Comparison of ENCODE assay signal across 12 cellular contexts in the genomic region with DNA sequence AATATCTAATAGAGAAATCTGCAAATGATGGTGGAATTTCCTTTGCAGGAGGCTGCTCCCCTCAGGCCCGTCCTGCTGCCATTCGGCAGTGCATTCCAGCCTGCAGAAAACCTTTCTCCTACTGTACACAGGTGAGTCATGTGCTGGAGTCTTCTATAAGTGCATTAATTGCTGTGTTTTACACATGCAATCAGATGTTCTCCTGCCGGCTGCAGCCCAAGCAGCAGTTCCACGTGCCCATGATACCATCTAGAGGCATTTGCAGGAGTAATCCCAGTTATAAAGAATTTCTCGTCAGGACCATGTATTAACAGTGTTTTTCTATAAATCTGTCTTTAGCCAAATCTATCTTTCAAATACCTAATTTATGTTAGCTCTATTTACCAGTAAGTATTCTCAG.
DNase-seq lines count a peak whose midpoint lies in the region; ATAC-seq, FAIRE-seq and TF ChIP-seq lines count a peak whose summit lies in the region.
"Had no signal": no experiment of that assay in that cellular context is flagged by ENCODE, and none has a peak within 500 bp of the region (broad histone marks: within the 10 kb centered on the region; RNA-seq: fewer than 3 reads in every experiment).

No MANE protein-coding gene starts in this region.

- no peak overlapping the region for H3K18ac ChIP-seq in H1 (ENCODE audit: extremely low read depth, low read length)

- no peak for FAIRE-seq in H1 (lab: Jason Lieb, UNC)

- no peak overlapping the region for H3K56ac ChIP-seq in H1 (replicated peaks; ENCODE audit: insufficient read length, low read depth, low read length)

- H3K9me3 ChIP-seq in H1 (ENCODE audit: insufficient read depth in 2 of 2, low read depth in 1 of 2, low read length in 1 of 2) = no peaks in the 10 kb centered on the region
- no peaks in the 10 kb centered on the region for H3K9me3 ChIP-seq in tibial nerve
- no peaks in the 10 kb centered on the region for H3K9me3 ChIP-seq in SJCRH30 (replicated peaks)

- H2AK5ac ChIP-seq in H1 (ENCODE audit: low read depth, low read length) = no peak overlapping the region

- H3K27me3 ChIP-seq in H1 (replicated peaks in 1 of 4; ENCODE audit: control insufficient read depth in 3 of 4, extremely low read depth in 1 of 4, insufficient read depth in 3 of 4, low read length in 3 of 4) = no peaks in the 10 kb centered on the region
- no peaks in the 10 kb centered on the region for H3K27me3 ChIP-seq in tibial nerve
- peaks cover 7% of the 10 kb centered on the region; the same call in 1 of the 2 replicates for H3K27me3 ChIP-seq in SJCRH30

- H2BK12ac ChIP-seq in H1 (ENCODE audit: low read depth, low read length) = no peak overlapping the region

- ATAC-seq in sciatic nerve (peak; percentile 32), HG03280 (IDR thresholded peaks at IDR 0.05; ENCODE audit: unreplicated experiment) (no peak)

- H3K23ac ChIP-seq in H1 (ENCODE audit: insufficient read length) = no peak overlapping the region

- no peaks in the 10 kb centered on the region for H3K79me1 ChIP-seq in H1 (ENCODE audit: low read depth, low read length)

- intact Hi-C loops in sciatic nerve (cut with DNase I) = no loop called here

- H3K9ac ChIP-seq in H1 (replicated peaks in 1 of 4; ENCODE audit: extremely low read depth in 1 of 4, low read depth in 3 of 4, low read length in 3 of 4) = no peak overlapping the region

- no peak overlapping the region for H2BK15ac ChIP-seq in H1 (ENCODE audit: low read length)

- TF ChIP-seq RAD21 in H1 (IDR thresholded peaks at IDR 0.05 in 1 of 2, conservative IDR thresholded peaks at IDR 0.05 in 1 of 2; ENCODE audit: low read depth in 2 of 2, low read length in 2 of 2) = peak; percentile 62 to 68

- H3K4ac ChIP-seq in H1 (replicated peaks; ENCODE audit: insufficient read length, low read depth, low read length) = no peak overlapping the region

- H4K8ac ChIP-seq in H1 (ENCODE audit: extremely low read depth, insufficient read depth, low read length) = no peak overlapping the region

- peak; percentile 16 to 46 for DNase-seq in SHP77 (lab: John Stamatoyannopoulos, UW)
- DNase-seq in SHP77 treated with DMSO at 0.1 percent for 48 hours (lab: John Stamatoyannopoulos, UW) = no peak
- DNase-seq in NCI-H2227 (lab: John Stamatoyannopoulos, UW; ENCODE audit: unreplicated experiment) = peak; percentile 54
- DNase-seq in H1 (ENCODE audit: low read depth in 1 of 2, low spot score in 2 of 2) = no peak
- no peak for DNase-seq in sciatic nerve (ENCODE audit: low spot score)
- no peak for DNase-seq in tibial nerve (ENCODE audit: low spot score in 2 of 2)
- DNase-seq in SJCRH30 = no peak
- DNase-seq: activated CD8-positive, alpha-beta memory T cell treated with anti-CD3 and anti-CD28 coated beads, Interleukin-2, amount 50 U/mL, for 48 hours; H7; retina had no signal

- H4K5ac ChIP-seq in H1 (ENCODE audit: insufficient read length, low read depth, low read length) = no peak overlapping the region

- H3K14ac ChIP-seq in H1 (ENCODE audit: insufficient read length) = no peak overlapping the region

- no peak overlapping the region for H2AFZ ChIP-seq in H1 (ENCODE audit: low read length)

- CTCF ChIA-PET in H1 (lab: Charles Lee; ENCODE audit: partially characterized antibody) = interaction anchor here (0.6 to 1.7 kb wide), 5 partner anchors 18 to 704 kb away, joined by 3 to 5 read pairs (median 3); no protein-coding TSS in a partner anchor

- POLR2A ChIA-PET in H1 (lab: Charles Lee; ENCODE audit: partially characterized antibody) = no interaction called here

- no peaks in the 10 kb centered on the region for H3K23me2 ChIP-seq in H1 (ENCODE audit: low read depth, low read length)

- H4K20me1 ChIP-seq in H1 (replicated peaks in 1 of 2; ENCODE audit: control insufficient read depth in 1 of 2, insufficient read depth in 2 of 2, low read length in 2 of 2) = no peaks in the 10 kb centered on the region

- TF ChIP-seq CTCF in H1 (IDR thresholded peaks at IDR 0.05; ENCODE audit: control extremely low read depth in 1 of 3, insufficient read depth in 1 of 3, low read depth in 1 of 3, low read length in 3 of 3) (peak in 2 of 3 experiments; percentile 18 to 23; a peak in 2 of 4 replicates), tibial nerve (IDR thresholded peaks at IDR 0.05) (peak in 1 of 5 experiments; percentile 19)

- H2BK20ac ChIP-seq in H1 (ENCODE audit: low read length) = no peak overlapping the region

- H3K36me3 ChIP-seq in H1 (ENCODE audit: control insufficient read depth in 2 of 4, insufficient read depth in 4 of 4, low read length in 3 of 4) = no peaks in the 10 kb centered on the region
- H3K36me3 ChIP-seq in tibial nerve = no peaks in the 10 kb centered on the region
- no peaks in the 10 kb centered on the region for H3K36me3 ChIP-seq in SJCRH30

- H3K4me1 ChIP-seq in H1 (replicated peaks in 1 of 4; ENCODE audit: control insufficient read depth in 3 of 4, insufficient read depth in 4 of 4, low read length in 3 of 4) (no peaks in the 10 kb centered on the region), tibial nerve (no peaks in the 10 kb centered on the region), SJCRH30 (no peaks in the 10 kb centered on the region)

- H3K4me3 ChIP-seq in H1 (ENCODE audit: extremely low read depth in 1 of 4, insufficient read depth in 2 of 4, low read depth in 3 of 4, low read length in 4 of 4) = no peak overlapping the region
- no peak overlapping the region for H3K4me3 ChIP-seq in tibial nerve
- no peak overlapping the region for H3K4me3 ChIP-seq in SJCRH30
- H3K4me3 ChIP-seq: SK-N-MC had no signal

- no peak overlapping the region for H3K27ac ChIP-seq in H1 (ENCODE audit: low read depth, low read length)
- no peak overlapping the region for H3K27ac ChIP-seq in tibial nerve
- H3K27ac ChIP-seq in SJCRH30 = no peak overlapping the region
- H3K27ac ChIP-seq: SK-N-MC had no signal

- H4K91ac ChIP-seq in H1 (replicated peaks; ENCODE audit: insufficient read length, low read length) = no peak overlapping the region

- TF ChIP-seq EP300 in H1 (IDR thresholded peaks at IDR 0.05; ENCODE audit: borderline replicate concordance in 1 of 2, low read depth in 2 of 2, low read length in 2 of 2) = no peak
- no peak for TF ChIP-seq EP300 in tibial nerve (IDR thresholded peaks at IDR 0.05)

- no peak overlapping the region for H2BK120ac ChIP-seq in H1 (replicated peaks; ENCODE audit: low read depth, low read length)

- no peaks in the 10 kb centered on the region for H3K79me2 ChIP-seq in H1 (ENCODE audit: control insufficient read depth in 1 of 2, insufficient read depth in 2 of 2, low read length in 2 of 2)

- H3K4me2 ChIP-seq in H1 (ENCODE audit: insufficient read depth in 1 of 2, low read depth in 2 of 2, low read length in 2 of 2) = no peak overlapping the region

- TF ChIP-seq POLR2A in H1 (IDR thresholded peaks at IDR 0.05; ENCODE audit: control extremely low read depth in 1 of 2, low read depth in 2 of 2, low read length in 2 of 2) (no peak), tibial nerve (IDR thresholded peaks at IDR 0.05) (no peak)

- WGBS in H1 (ENCODE audit: extremely low coverage in 1 of 2, insufficient coverage in 1 of 2, insufficient read length in 1 of 2, insufficient replicate concordance in 2 of 2, low coverage in 1 of 2, low lambda C conversion rate in 2 of 2, missing lambda C conversion rate in 1 of 2), 2 experiments = 87% methylated on average over 5 of the region's 5 CpGs; no CpG with 5 or more reads in 1 of the 2 experiments
- WGBS in tibial nerve, 2 donors = 44 to 55% methylated on average over 5 of the region's 5 CpGs

- no peak overlapping the region for H2BK5ac ChIP-seq in H1 (ENCODE audit: low read depth, low read length)

TF ChIP-seq in H1, 55 proteins besides CTCF, POLR2A, EP300 and RAD21:
- no peak for TF ChIP-seq RFX5 (IDR thresholded peaks at IDR 0.05; ENCODE audit: borderline replicate concordance, low read depth, low read length)
- TF ChIP-seq, protein P1, sequence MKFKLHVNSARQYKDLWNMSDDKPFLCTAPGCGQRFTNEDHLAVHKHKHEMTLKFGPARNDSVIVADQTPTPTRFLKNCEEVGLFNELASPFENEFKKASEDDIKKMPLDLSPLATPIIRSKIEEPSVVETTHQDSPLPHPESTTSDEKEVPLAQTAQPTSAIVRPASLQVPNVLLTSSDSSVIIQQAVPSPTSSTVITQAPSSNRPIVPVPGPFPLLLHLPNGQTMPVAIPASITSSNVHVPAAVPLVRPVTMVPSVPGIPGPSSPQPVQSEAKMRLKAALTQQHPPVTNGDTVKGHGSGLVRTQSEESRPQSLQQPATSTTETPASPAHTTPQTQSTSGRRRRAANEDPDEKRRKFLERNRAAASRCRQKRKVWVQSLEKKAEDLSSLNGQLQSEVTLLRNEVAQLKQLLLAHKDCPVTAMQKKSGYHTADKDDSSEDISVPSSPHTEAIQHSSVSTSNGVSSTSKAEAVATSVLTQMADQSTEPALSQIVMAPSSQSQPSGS (IDR thresholded peaks at IDR 0.05; ENCODE audit: low read length) = no peak
- TF ChIP-seq SAP30 (IDR thresholded peaks at IDR 0.05; ENCODE audit: insufficient read depth, insufficient replicate concordance, low read length) = no peak

Comparison
In these comparisons a context has a peak if more than half of its experiments do, and no peak if none do; other contexts are left out.
1. DNase-seq: peak in SHP77 (2 of 2) and NCI-H2227 (single experiment); none in SHP77 treated with DMSO at 0.1 percent for 48 hours (single experiment), H1 (0 of 2), sciatic nerve (single experiment), tibial nerve (0 of 2) and SJCRH30 (0 of 2).